27 cellular contexts compared by ENCODE assay signal in genomic region chr6:151081658-151082057, GRCh38.
DNase-seq lines count a peak whose midpoint lies in the region; ATAC-seq, FAIRE-seq and TF ChIP-seq lines count a peak whose summit lies in the region.
"Had no signal": no experiment of that assay in that cellular context is flagged by ENCODE, and none has a peak within 500 bp of the region (broad histone marks: within the 10 kb centered on the region; RNA-seq: fewer than 3 reads in every experiment).

No MANE protein-coding gene starts in this region.

- ATAC-seq in SK-N-SH treated with all-trans-retinoic acid at 6 μM for 48 hours = peak; percentile 25; the same call in 2 of the 3 replicates
- ATAC-seq in PC-3 = peak; percentile 36; the same call in 1 of the 2 replicates
- no peak for ATAC-seq in activated naive CD8-positive, alpha-beta T cell treated with anti-CD3 and anti-CD28 coated beads, Interleukin-2, amount 50 U/mL, for 24 hours
- ATAC-seq: esophagus mucosa, gastrocnemius medialis, left ventricle myocardium superior had no signal

- H3K4me3 ChIP-seq in SK-N-SH (ENCODE audit: low read depth in 2 of 2, low read length in 1 of 2) (no peak overlapping the region), PC-3 (ENCODE audit: low read length) (no peak overlapping the region), endodermal cell (ENCODE audit: low read length) (no peak overlapping the region)
- H3K4me3 ChIP-seq: gastrocnemius medialis, GM23248, neural progenitor cell, sigmoid colon had no signal

- TF ChIP-seq CTCF in SK-N-SH (IDR thresholded peaks at IDR 0.05) = no peak
- no peak for TF ChIP-seq CTCF in PC-3 (conservative IDR thresholded peaks at IDR 0.05; ENCODE audit: low read depth, low read length)
- TF ChIP-seq CTCF in endodermal cell (conservative IDR thresholded peaks at IDR 0.05) = no peak
- no peak for TF ChIP-seq CTCF in nephron progenitor cell (IDR thresholded peaks at IDR 0.05)

- no peak for FAIRE-seq in GM12892 (lab: Jason Lieb, UNC)

- no peak for TF ChIP-seq RAD21 in SK-N-SH (IDR thresholded peaks at IDR 0.05; ENCODE audit: low read length)

- no peaks in the 10 kb centered on the region for H3K79me2 ChIP-seq in SK-N-SH (ENCODE audit: insufficient read depth)
- peaks cover 4% of the 10 kb centered on the region; the same call in 1 of the 2 replicates for H3K79me2 ChIP-seq in PC-3 (ENCODE audit: low read length)

- peaks cover 3% of the 10 kb centered on the region; the same call in 1 of the 2 replicates for H3K9me3 ChIP-seq in SK-N-SH
- H3K9me3 ChIP-seq in PC-3 (ENCODE audit: low read length) = no peaks in the 10 kb centered on the region
- H3K9me3 ChIP-seq in endodermal cell (ENCODE audit: control insufficient read depth, low read length) = no peaks in the 10 kb centered on the region
- H3K9me3 ChIP-seq: gastrocnemius medialis, sigmoid colon had no signal

- WGBS in SK-N-SH (ENCODE audit: low lambda C conversion rate) = 72% methylated on average over 4 of the region's 4 CpGs
- 62 to 75% methylated on average over 3 to 4 of the region's 4 CpGs for WGBS in endodermal cell (ENCODE audit: insufficient coverage in 1 of 2, insufficient read length in 1 of 2), 2 experiments

- H3K4me1 Mint-ChIP-seq in endodermal cell (no peaks in the 10 kb centered on the region), nephron progenitor cell (peaks cover 41% of the 10 kb centered on the region)
- no peaks in the 10 kb centered on the region for H3K4me1 Mint-ChIP-seq in activated naive CD8-positive, alpha-beta T cell treated with anti-CD3 and anti-CD28 coated beads, Interleukin-2, amount 50 U/mL, for 24 hours
- H3K4me1 Mint-ChIP-seq: activated naive CD8-positive, alpha-beta T cell treated with anti-CD3 and anti-CD28 coated beads for 36 hours; CD8-positive, alpha-beta memory T cell had no signal

- no peaks in the 10 kb centered on the region for H3F3A ChIP-seq in SK-N-SH (replicated peaks; ENCODE audit: insufficient read depth)
- H3F3A ChIP-seq in PC-3 (ENCODE audit: low read length, unreplicated experiment) = no peaks in the 10 kb centered on the region

- H2AFZ ChIP-seq in SK-N-SH (ENCODE audit: low read depth) = no peak overlapping the region
- no peak overlapping the region for H2AFZ ChIP-seq in PC-3 (ENCODE audit: low read length)
- H2AFZ ChIP-seq: GM23248, neural progenitor cell had no signal

- H3K36me3 ChIP-seq in SK-N-SH (replicated peaks in 1 of 2; ENCODE audit: control insufficient read depth in 1 of 2, insufficient read depth in 2 of 2, low read length in 1 of 2) (peaks cover 0 to 20% of the 10 kb centered on the region in 2 experiments), PC-3 (ENCODE audit: low read depth, low read length) (no peaks in the 10 kb centered on the region; the same call in 1 of the 2 replicates), endodermal cell (ENCODE audit: control insufficient read depth, insufficient read depth, low read length) (peaks cover 17% of the 10 kb centered on the region)
- H3K36me3 ChIP-seq: gastrocnemius medialis, neural progenitor cell, sigmoid colon had no signal

- TF ChIP-seq EP300 in SK-N-SH (IDR thresholded peaks at IDR 0.05; ENCODE audit: borderline replicate concordance in 1 of 2, low read depth in 1 of 2, low read length in 1 of 2) = no peak

- POLR2A ChIA-PET in SK-N-SH (lab: Yijun Ruan, JAX) = no interaction called here
- POLR2A ChIA-PET in PC-3 (lab: Charles Lee; ENCODE audit: unreplicated experiment) = no interaction called here

- H3K9me3 Mint-ChIP-seq in endodermal cell (peaks cover 6% of the 10 kb centered on the region), nephron progenitor cell (peaks cover 36% of the 10 kb centered on the region)
- H3K9me3 Mint-ChIP-seq in activated naive CD8-positive, alpha-beta T cell treated with anti-CD3 and anti-CD28 coated beads, Interleukin-2, amount 50 U/mL, for 24 hours = peaks cover 4% of the 10 kb centered on the region
- H3K9me3 Mint-ChIP-seq: CD8-positive, alpha-beta memory T cell had no signal

- CTCF ChIA-PET in SK-N-SH (lab: Yijun Ruan, JAX) (interaction anchor here (0.8 to 1.4 kb wide), 2 partner anchors 72 to 253 kb away, joined by 3 read pairs; no protein-coding TSS in a partner anchor), PC-3 (lab: Charles Lee) (interaction anchor here (0.6 kb wide), 1 partner anchor 159 kb away, joined by 3 read pairs; no protein-coding TSS in a partner anchor)

- BruUV-seq in PC-3 (replicated peaks; lab: Mats Ljungman, UMichigan) = TSS peak; percentile 88

- H3K4me3 Mint-ChIP-seq in endodermal cell (no peak overlapping the region), nephron progenitor cell (no peak overlapping the region)
- no peak overlapping the region for H3K4me3 Mint-ChIP-seq in activated naive CD8-positive, alpha-beta T cell treated with anti-CD3 and anti-CD28 coated beads, Interleukin-2, amount 50 U/mL, for 24 hours
- H3K4me3 Mint-ChIP-seq: activated naive CD8-positive, alpha-beta T cell treated with anti-CD3 and anti-CD28 coated beads for 36 hours; CD8-positive, alpha-beta memory T cell; neural progenitor cell; type B pancreatic cell had no signal

- H3K4me1 ChIP-seq in SK-N-SH (ENCODE audit: control insufficient read depth in 1 of 2, insufficient read depth in 2 of 2, low read depth in 1 of 2, low read length in 1 of 2) = peaks cover 0 to 3% of the 10 kb centered on the region in 2 experiments; a peak in 1 of 4 replicates
- H3K4me1 ChIP-seq in PC-3 (ENCODE audit: insufficient read depth, low read length) = peaks cover 36% of the 10 kb centered on the region
- H3K4me1 ChIP-seq in endodermal cell (ENCODE audit: control insufficient read depth, insufficient read depth, low read length) = no peaks in the 10 kb centered on the region
- H3K4me1 ChIP-seq: gastrocnemius medialis, neural progenitor cell, sigmoid colon had no signal

- no peak overlapping the region for H3K9ac ChIP-seq in SK-N-SH
- peak overlapping the region; percentile 51 for H3K9ac ChIP-seq in PC-3 (ENCODE audit: low read length)
- H3K9ac ChIP-seq in endodermal cell (ENCODE audit: extremely low read depth, low read length, poor library complexity, severe bottlenecking) = no peak overlapping the region
- H3K9ac ChIP-seq: GM23248, neural progenitor cell had no signal

- intact Hi-C loops in PC-3 (cut with micrococcal nuclease) = no loop called here

- H3K4me2 ChIP-seq in SK-N-SH (no peak overlapping the region), PC-3 (ENCODE audit: low read length) (peak overlapping the region; percentile 51)
- H3K4me2 ChIP-seq: neural progenitor cell had no signal

- H3K9me2 ChIP-seq in SK-N-SH = no peaks in the 10 kb centered on the region
- H3K9me2 ChIP-seq in PC-3 (replicated peaks; ENCODE audit: low read length) = no peaks in the 10 kb centered on the region

- no peak overlapping the region for H3K27ac ChIP-seq in SK-N-SH (ENCODE audit: low read depth in 2 of 2, low read length in 1 of 2)
- peak overlapping the region; percentile 88 for H3K27ac ChIP-seq in PC-3 (ENCODE audit: low read length)
- H3K27ac ChIP-seq in endodermal cell (ENCODE audit: low read depth, low read length) = no peak overlapping the region
- H3K27ac ChIP-seq: gastrocnemius medialis, GM23248, neural progenitor cell, sigmoid colon had no signal

- H3K36me3 Mint-ChIP-seq in endodermal cell (ENCODE audit: low read depth) = peaks cover 26% of the 10 kb centered on the region
- peaks cover 55% of the 10 kb centered on the region for H3K36me3 Mint-ChIP-seq in nephron progenitor cell (ENCODE audit: low read depth)
- H3K36me3 Mint-ChIP-seq in activated naive CD8-positive, alpha-beta T cell treated with anti-CD3 and anti-CD28 coated beads, Interleukin-2, amount 50 U/mL, for 24 hours (ENCODE audit: low read depth) = peaks cover 23% of the 10 kb centered on the region

- no peaks in the 10 kb centered on the region for H4K20me1 ChIP-seq in SK-N-SH (ENCODE audit: insufficient read depth)
- H4K20me1 ChIP-seq in PC-3 (ENCODE audit: low read length) = no peaks in the 10 kb centered on the region

- H3K27ac Mint-ChIP-seq in endodermal cell (no peak overlapping the region), nephron progenitor cell (peak overlapping the region; percentile 13)
- H3K27ac Mint-ChIP-seq in activated naive CD8-positive, alpha-beta T cell treated with anti-CD3 and anti-CD28 coated beads, Interleukin-2, amount 50 U/mL, for 24 hours = no peak overlapping the region
- H3K27ac Mint-ChIP-seq: activated naive CD8-positive, alpha-beta T cell treated with anti-CD3 and anti-CD28 coated beads for 36 hours; CD8-positive, alpha-beta memory T cell; neural progenitor cell; type B pancreatic cell had no signal

- no peak for TF ChIP-seq POLR2A in GM12892 (IDR thresholded peaks at IDR 0.05; ENCODE audit: low read depth, low read length)

- H3K27me3 Mint-ChIP-seq in endodermal cell (ENCODE audit: insufficient read depth) (no peaks in the 10 kb centered on the region), nephron progenitor cell (ENCODE audit: low read depth, poor library complexity) (peaks cover 9% of the 10 kb centered on the region)
- H3K27me3 Mint-ChIP-seq in activated naive CD8-positive, alpha-beta T cell treated with anti-CD3 and anti-CD28 coated beads, Interleukin-2, amount 50 U/mL, for 24 hours = no peaks in the 10 kb centered on the region
- H3K27me3 Mint-ChIP-seq: activated naive CD8-positive, alpha-beta T cell treated with anti-CD3 and anti-CD28 coated beads for 36 hours; CD8-positive, alpha-beta memory T cell; type B pancreatic cell had no signal

- no peak for DNase-seq in SK-N-SH
- no peak for DNase-seq in PC-3
- peak; percentile 33 for DNase-seq in endodermal cell
- DNase-seq in nephron progenitor cell = no peak
- DNase-seq in OCI-M1 (lab: John Stamatoyannopoulos, UW) = no peak
- no peak for DNase-seq in GM12892 (ENCODE audit: insufficient read length)
- no peak for DNase-seq in activated naive CD8-positive, alpha-beta T cell treated with anti-CD3 and anti-CD28 coated beads, Interleukin-2, amount 50 U/mL, for 24 hours
- DNase-seq: activated CD4-positive, alpha-beta T cell treated with anti-CD3 and anti-CD28 coated beads, Interleukin-2, amount 50 U/mL, for 48 hours; activated CD4-positive, CD25-positive, alpha-beta regulatory T cell; activated naive CD8-positive, alpha-beta T cell treated with anti-CD3 and anti-CD28 coated beads for 36 hours; CD8-positive, alpha-beta memory T cell; DMS153; effector CD8-positive, alpha-beta T cell; gastrocnemius medialis; GM23248; hippocampal formation; KG1; left ventricle myocardium superior; NCI-H1436 treated with DMSO at 0.1 percent for 48 hours; NCI-H2107; NCI-H524; sigmoid colon; T1000 had no signal

- H3K27me3 ChIP-seq in SK-N-SH (ENCODE audit: insufficient read depth) = no peaks in the 10 kb centered on the region
- H3K27me3 ChIP-seq in PC-3 (ENCODE audit: low read length) = no peaks in the 10 kb centered on the region
- H3K27me3 ChIP-seq in endodermal cell (ENCODE audit: control insufficient read depth, insufficient read depth, low read length, poor library complexity, severe bottlenecking) = no peaks in the 10 kb centered on the region
- H3K27me3 ChIP-seq: gastrocnemius medialis, neural progenitor cell, sigmoid colon had no signal

TF ChIP-seq in SK-N-SH treated with all-trans-retinoic acid at 6 μM for 48 hours, 23 proteins besides CTCF, POLR2A, EP300 and RAD21 (continues in another document):
- no peak for TF ChIP-seq ZNF70 (CRISPR knock-in tag; IDR thresholded peaks at IDR 0.05)

TF ChIP-seq in SK-N-SH, 30 proteins besides CTCF, POLR2A, EP300 and RAD21 (continues in another document):
- TF ChIP-seq SMC3 (IDR thresholded peaks at IDR 0.05; ENCODE audit: low read depth, low read length) (no peak), MXI1 (IDR thresholded peaks at IDR 0.05; ENCODE audit: low read depth, low read length) (no peak), POLR2AphosphoS5 (IDR thresholded peaks at IDR 0.05; ENCODE audit: low read depth, low read length) (no peak)
